In the genomic region with DNA sequence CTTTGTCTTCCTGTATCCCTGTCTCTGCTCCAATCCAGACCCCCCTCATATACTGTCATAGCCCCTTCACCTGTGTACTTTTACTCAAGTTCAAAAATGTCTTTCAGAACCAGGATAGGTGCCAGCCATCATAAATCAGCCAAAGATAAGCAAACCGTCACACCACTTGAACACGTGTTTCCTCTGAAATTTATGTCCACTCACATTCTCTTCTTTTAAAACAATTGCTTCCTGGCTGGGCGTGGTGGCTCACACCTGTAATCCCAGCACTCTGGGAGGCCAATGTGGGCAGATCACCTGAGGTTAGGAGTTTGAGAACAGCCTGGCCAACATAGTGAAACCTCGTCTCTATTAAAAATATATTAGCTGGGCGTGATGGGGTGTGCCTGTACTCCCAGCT, we compare ENCODE assay signal across 24 cellular contexts.
"Had no signal": no experiment of that assay in that cellular context is flagged by ENCODE, and none has a peak within 500 bp of the region (broad histone marks: within the 10 kb centered on the region; RNA-seq: fewer than 3 reads in every experiment).

No MANE protein-coding gene starts in this region.

- H3K9me3 ChIP-seq: pancreas, suprapubic skin had no signal

- DNase-seq: activated CD4-positive, alpha-beta memory T cell treated with anti-CD3 and anti-CD28 coated beads for 36 hours; activated CD4-positive, alpha-beta T cell treated with anti-CD3 and anti-CD28 coated beads for 48 hours; activated naive CD4-positive, alpha-beta T cell treated with Interleukin-2 at 50 U/mL for 16 hours; activated naive CD8-positive, alpha-beta T cell treated with anti-CD3 and anti-CD28 coated beads, Interleukin-2, amount 10 ng/mL, durations not matched to agents 7 days and 5 days; activated T-cell treated with anti-CD3 and anti-CD28 coated beads, Interleukin-2, amount 50 U/mL, for 48 hours; amniotic stem cell; cerebellar nuclear complex; cortex of kidney; foreskin melanocyte; glutamatergic neuron; hippocampal formation; left ventricle myocardium superior; midbrain; pancreas; right cardiac atrium; stimulated activated CD4-positive, alpha-beta T cell treated with anti-CD3 and anti-CD28 coated beads, Interleukin-1b, Interleukin-23, amount 100 ng/mL, for 48 hours; stomach had no signal

- FAIRE-seq: endometrium, pancreas had no signal

- ATAC-seq: esophagus mucosa; left ventricle myocardium superior; pancreas; right cardiac atrium; stimulated activated memory B cell treated with anti-CD40 and anti-IgM and Interleukin-4, amounts not matched to agents 10 μg/mL and 1 μg/mL and 100 μg/mL, for 72 hours had no signal

- H3K36me3 ChIP-seq: pancreas, stomach, suprapubic skin had no signal

- H3K4me1 ChIP-seq: pancreas had no signal

- H3K27ac ChIP-seq: pancreas, stomach, suprapubic skin, tibial nerve had no signal

- H3K4me3 Mint-ChIP-seq: activated CD4-positive, alpha-beta memory T cell treated with anti-CD3 and anti-CD28 coated beads for 36 hours; activated naive CD8-positive, alpha-beta T cell treated with anti-CD3 and anti-CD28 coated beads, Interleukin-2, amount 10 ng/mL, durations not matched to agents 7 days and 5 days; nephron; stimulated activated memory B cell treated with anti-CD40 and anti-IgM and Interleukin-4, amounts not matched to agents 10 μg/mL and 1 μg/mL and 100 μg/mL, for 72 hours; T-helper 1 cell treated with Interleukin-12 subunit alpha and Interleukin-12 subunit beta and Interleukin-4 antibody, amounts not matched to agents 30 μg/mL and 1 μg/mL, for 36 hours had no signal

- H3K36me3 Mint-ChIP-seq: activated naive CD8-positive, alpha-beta T cell treated with anti-CD3 and anti-CD28 coated beads, Interleukin-2, amount 10 ng/mL, durations not matched to agents 7 days and 5 days had no signal

- H3K27me3 ChIP-seq: pancreas, stomach, suprapubic skin, tibial nerve had no signal

- H3K27ac Mint-ChIP-seq: activated CD4-positive, alpha-beta memory T cell treated with anti-CD3 and anti-CD28 coated beads for 36 hours; activated naive CD8-positive, alpha-beta T cell treated with anti-CD3 and anti-CD28 coated beads, Interleukin-2, amount 10 ng/mL, durations not matched to agents 7 days and 5 days; stimulated activated memory B cell treated with anti-CD40 and anti-IgM and Interleukin-4, amounts not matched to agents 10 μg/mL and 1 μg/mL and 100 μg/mL, for 72 hours; T-helper 1 cell treated with Interleukin-12 subunit alpha and Interleukin-12 subunit beta and Interleukin-4 antibody, amounts not matched to agents 30 μg/mL and 1 μg/mL, for 36 hours had no signal

- H3K4me3 ChIP-seq: pancreas, stomach, suprapubic skin, tibial nerve had no signal
